In genomic region chr15:39456582-39457330, GRCh38 we compare ENCODE assay signal across 1 cellular context.
TF ChIP-seq lines count a peak whose summit lies in the region.

No MANE protein-coding gene starts in this region.

TF ChIP-seq in HepG2, 621 proteins besides CTCF, POLR2A, EP300 and RAD21 (continued from another document):
- no peak for TF ChIP-seq LRRFIP1 (CRISPR knock-in tag; conservative IDR thresholded peaks at IDR 0.05)
- no peak for TF ChIP-seq ERF (CRISPR knock-in tag; IDR thresholded peaks at IDR 0.05)
- no peak for TF ChIP-seq HNF1A (IDR thresholded peaks at IDR 0.05; ENCODE audit: low read depth)
- TF ChIP-seq HNF1A (CRISPR knock-in tag; IDR thresholded peaks at IDR 0.05; ENCODE audit: borderline replicate concordance): no peak
- no peak for TF ChIP-seq NR2C2 (CRISPR knock-in tag; IDR thresholded peaks at IDR 0.05; ENCODE audit: borderline replicate concordance)
- no peak for TF ChIP-seq NFKBIZ (CRISPR knock-in tag; IDR thresholded peaks at IDR 0.05)
- no peak for TF ChIP-seq PAF1 (CRISPR knock-in tag; IDR thresholded peaks at IDR 0.05)
- no peak for TF ChIP-seq ONECUT2 (CRISPR knock-in tag; IDR thresholded peaks at IDR 0.05)
- no peak for TF ChIP-seq ZFAT (CRISPR knock-in tag; conservative IDR thresholded peaks at IDR 0.05)
